1 cellular context compared by ENCODE assay signal in genomic region chr7:128882134-128882533, GRCh38.
TF ChIP-seq lines count a peak whose summit lies in the region.

No MANE protein-coding gene starts in this region.

TF ChIP-seq in K562, 482 proteins besides CTCF, POLR2A, EP300 and RAD21:
- peak; percentile 77 for TF ChIP-seq ZBTB33 (CRISPR knock-in tag; IDR thresholded peaks at IDR 0.05)
- TF ChIP-seq, protein P1, sequence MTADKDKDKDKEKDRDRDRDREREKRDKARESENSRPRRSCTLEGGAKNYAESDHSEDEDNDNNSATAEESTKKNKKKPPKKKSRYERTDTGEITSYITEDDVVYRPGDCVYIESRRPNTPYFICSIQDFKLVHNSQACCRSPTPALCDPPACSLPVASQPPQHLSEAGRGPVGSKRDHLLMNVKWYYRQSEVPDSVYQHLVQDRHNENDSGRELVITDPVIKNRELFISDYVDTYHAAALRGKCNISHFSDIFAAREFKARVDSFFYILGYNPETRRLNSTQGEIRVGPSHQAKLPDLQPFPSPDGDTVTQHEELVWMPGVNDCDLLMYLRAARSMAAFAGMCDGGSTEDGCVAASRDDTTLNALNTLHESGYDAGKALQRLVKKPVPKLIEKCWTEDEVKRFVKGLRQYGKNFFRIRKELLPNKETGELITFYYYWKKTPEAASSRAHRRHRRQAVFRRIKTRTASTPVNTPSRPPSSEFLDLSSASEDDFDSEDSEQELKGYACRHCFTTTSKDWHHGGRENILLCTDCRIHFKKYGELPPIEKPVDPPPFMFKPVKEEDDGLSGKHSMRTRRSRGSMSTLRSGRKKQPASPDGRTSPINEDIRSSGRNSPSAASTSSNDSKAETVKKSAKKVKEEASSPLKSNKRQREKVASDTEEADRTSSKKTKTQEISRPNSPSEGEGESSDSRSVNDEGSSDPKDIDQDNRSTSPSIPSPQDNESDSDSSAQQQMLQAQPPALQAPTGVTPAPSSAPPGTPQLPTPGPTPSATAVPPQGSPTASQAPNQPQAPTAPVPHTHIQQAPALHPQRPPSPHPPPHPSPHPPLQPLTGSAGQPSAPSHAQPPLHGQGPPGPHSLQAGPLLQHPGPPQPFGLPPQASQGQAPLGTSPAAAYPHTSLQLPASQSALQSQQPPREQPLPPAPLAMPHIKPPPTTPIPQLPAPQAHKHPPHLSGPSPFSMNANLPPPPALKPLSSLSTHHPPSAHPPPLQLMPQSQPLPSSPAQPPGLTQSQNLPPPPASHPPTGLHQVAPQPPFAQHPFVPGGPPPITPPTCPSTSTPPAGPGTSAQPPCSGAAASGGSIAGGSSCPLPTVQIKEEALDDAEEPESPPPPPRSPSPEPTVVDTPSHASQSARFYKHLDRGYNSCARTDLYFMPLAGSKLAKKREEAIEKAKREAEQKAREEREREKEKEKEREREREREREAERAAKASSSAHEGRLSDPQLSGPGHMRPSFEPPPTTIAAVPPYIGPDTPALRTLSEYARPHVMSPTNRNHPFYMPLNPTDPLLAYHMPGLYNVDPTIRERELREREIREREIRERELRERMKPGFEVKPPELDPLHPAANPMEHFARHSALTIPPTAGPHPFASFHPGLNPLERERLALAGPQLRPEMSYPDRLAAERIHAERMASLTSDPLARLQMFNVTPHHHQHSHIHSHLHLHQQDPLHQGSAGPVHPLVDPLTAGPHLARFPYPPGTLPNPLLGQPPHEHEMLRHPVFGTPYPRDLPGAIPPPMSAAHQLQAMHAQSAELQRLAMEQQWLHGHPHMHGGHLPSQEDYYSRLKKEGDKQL (CRISPR knock-in tag; IDR thresholded peaks at IDR 0.05; ENCODE audit: borderline replicate concordance) = no peak
- no peak for TF ChIP-seq POLR2AphosphoS2 (IDR thresholded peaks at IDR 0.05; ENCODE audit: low read length)
- TF ChIP-seq FOXA1 (IDR thresholded peaks at IDR 0.05; ENCODE audit: borderline replicate concordance) = no peak
- TF ChIP-seq SIRT6 (IDR thresholded peaks at IDR 0.05; ENCODE audit: low read depth, low read length) = no peak
- no peak for TF ChIP-seq ZNF518B (CRISPR knock-in tag; IDR thresholded peaks at IDR 0.05)
- TF ChIP-seq MYBL2 (IDR thresholded peaks at IDR 0.05; ENCODE audit: low read depth) = no peak
- no peak for TF ChIP-seq MYBL2 (CRISPR knock-in tag; IDR thresholded peaks at IDR 0.05; ENCODE audit: borderline replicate concordance)
TF ChIP-seq in K562: peak in this region for 1.
